Comparison of ENCODE assay signal across 9 cellular contexts in the genomic region with DNA sequence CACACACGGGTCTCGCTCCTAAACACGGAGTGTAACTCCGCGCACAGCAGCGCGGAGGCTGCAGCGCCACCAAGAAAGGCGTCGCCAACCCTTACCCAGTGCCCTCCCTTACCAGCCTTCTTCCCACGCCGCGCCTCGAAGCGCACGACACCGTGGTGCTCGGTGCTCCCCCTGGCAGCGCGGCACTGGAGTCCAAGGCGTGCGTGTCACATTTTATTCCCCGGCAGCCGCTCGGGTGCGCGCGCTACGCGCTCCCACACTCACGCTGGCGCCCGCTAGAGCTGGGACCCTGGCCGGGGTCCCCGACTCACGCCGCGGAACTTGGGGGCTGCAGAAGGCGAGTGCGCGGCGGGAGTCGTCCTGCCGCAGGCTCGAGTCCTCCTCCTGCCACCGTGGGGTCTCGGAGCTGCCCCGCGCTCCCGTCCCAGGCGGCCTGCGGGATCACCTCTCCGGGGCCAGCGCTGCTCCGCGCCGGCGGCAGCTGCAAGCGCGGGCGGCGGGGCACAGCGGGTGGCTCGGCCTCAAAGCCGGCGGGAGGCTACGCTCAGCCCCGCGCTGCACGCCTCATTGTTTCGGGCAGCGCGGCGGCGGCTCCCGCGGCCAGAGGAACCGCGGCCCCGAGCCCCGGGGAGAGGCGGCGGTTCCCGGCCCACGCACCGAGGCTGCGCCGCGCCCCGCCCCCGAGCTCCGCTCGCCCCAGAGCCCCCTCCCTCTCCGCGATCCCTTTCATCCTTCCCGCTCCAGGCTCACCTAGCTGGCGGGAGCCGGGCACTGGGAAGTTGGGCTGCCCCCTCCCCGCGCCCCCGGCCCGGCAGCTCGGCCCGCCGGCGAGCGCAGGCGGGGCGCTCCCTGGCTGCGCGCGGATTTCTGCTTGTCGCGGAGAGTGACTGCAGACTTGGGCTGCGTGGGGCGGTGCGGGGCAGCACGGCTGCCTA. TPM values are rescaled to one million over a fixed set of nuclear protein-coding genes. Genes with fewer than 3 reads are reported as not detected.
DNase-seq lines count a peak whose midpoint lies in the region; ATAC-seq, FAIRE-seq and TF ChIP-seq lines count a peak whose summit lies in the region.
"Had no signal": no experiment of that assay in that cellular context is flagged by ENCODE, and none has a peak within 500 bp of the region (broad histone marks: within the 10 kb centered on the region; RNA-seq: fewer than 3 reads in every experiment).

Gene ST6GAL2, minus strand, starts transcription at position 187 of the 935 bp plus-strand sequence. CDS start 42,190 bp downstream, outside the sequence.

- H3K27me3 Mint-ChIP-seq in MCF 10A (ENCODE audit: insufficient read depth, unreplicated experiment) = peaks cover 27% of the 10 kb centered on the region

- no peak within 1 kb of the TSS for H3K27ac Mint-ChIP-seq in MCF 10A (ENCODE audit: low read depth, unreplicated experiment)
- no peak within 1 kb of the TSS for H3K27ac Mint-ChIP-seq in stimulated activated effector memory CD8-positive, alpha-beta T cell treated with anti-CD3 and anti-CD28 coated beads, Interleukin-12 subunit alpha, Interleukin-12 subunit beta, amount 100 ng/mL, for 72 hours

- no TSS peak for BruUV-seq in MCF 10A (replicated peaks; lab: Mats Ljungman, UMichigan)

- H3K9me3 ChIP-seq in thymus (ENCODE audit: control insufficient read depth) = no peaks in the 10 kb centered on the region

- CTCF ChIA-PET in MCF 10A (lab: Yijun Ruan, JAX) = interaction anchor here (0.6 to 1.1 kb wide), 5 partner anchors 18 to 440 kb away, joined by 3 read pairs; no protein-coding TSS in a partner anchor

- H3K27ac ChIP-seq in layer of hippocampus (ENCODE audit: low read depth, low read length) = peak within 1 kb of the TSS; percentile 30
- no peak within 1 kb of the TSS for H3K27ac ChIP-seq in thymus (ENCODE audit: low read depth)
- H3K27ac ChIP-seq: C4-2B had no signal

- intact Hi-C loops in MCF 10A (cut with micrococcal nuclease) = no loop called here

- TF ChIP-seq CTCF in MCF 10A (IDR thresholded peaks at IDR 0.05; ENCODE audit: unreplicated experiment) = no peak

- no peak for ATAC-seq in stimulated activated effector memory CD8-positive, alpha-beta T cell treated with anti-CD3 and anti-CD28 coated beads, Interleukin-12 subunit alpha, Interleukin-12 subunit beta, amount 100 ng/mL, for 72 hours
- ATAC-seq in GM18907 (IDR thresholded peaks at IDR 0.05; ENCODE audit: unreplicated experiment) = no peak

- peaks cover 4% of the 10 kb centered on the region for H3K4me1 Mint-ChIP-seq in MCF 10A (ENCODE audit: insufficient read depth, unreplicated experiment)
- no peaks in the 10 kb centered on the region for H3K4me1 Mint-ChIP-seq in stimulated activated effector memory CD8-positive, alpha-beta T cell treated with anti-CD3 and anti-CD28 coated beads, Interleukin-12 subunit alpha, Interleukin-12 subunit beta, amount 100 ng/mL, for 72 hours

- no peak for FAIRE-seq in urothelium cell line (lab: Jason Lieb, UNC)

- H3K27me3 ChIP-seq in layer of hippocampus (ENCODE audit: control insufficient read depth, insufficient read depth, low read length) (peaks cover 5% of the 10 kb centered on the region), thymus (ENCODE audit: control insufficient read depth, insufficient read depth) (peaks cover 33% of the 10 kb centered on the region)

- peak within 1 kb of the TSS; percentile 71 for H3K4me3 Mint-ChIP-seq in MCF 10A (ENCODE audit: unreplicated experiment)
- H3K4me3 Mint-ChIP-seq in stimulated activated effector memory CD8-positive, alpha-beta T cell treated with anti-CD3 and anti-CD28 coated beads, Interleukin-12 subunit alpha, Interleukin-12 subunit beta, amount 100 ng/mL, for 72 hours = no peak within 1 kb of the TSS

- no peaks in the 10 kb centered on the region for H3K4me1 ChIP-seq in thymus (ENCODE audit: control insufficient read depth, insufficient read depth, low read length)

- H3K4me3 ChIP-seq in thymus (ENCODE audit: low read length) = peak within 1 kb of the TSS; percentile 9

- H3K36me3 Mint-ChIP-seq in MCF 10A (ENCODE audit: insufficient read depth, unreplicated experiment) = no peaks in the 10 kb centered on the region
- no peaks in the 10 kb centered on the region for H3K36me3 Mint-ChIP-seq in stimulated activated effector memory CD8-positive, alpha-beta T cell treated with anti-CD3 and anti-CD28 coated beads, Interleukin-12 subunit alpha, Interleukin-12 subunit beta, amount 100 ng/mL, for 72 hours

- 2% methylated on average over 118 of the region's 118 CpGs for WGBS in thymus

- no peaks in the 10 kb centered on the region for H3K36me3 ChIP-seq in thymus (ENCODE audit: control insufficient read depth, insufficient read depth)

- H3K9me3 Mint-ChIP-seq in MCF 10A (ENCODE audit: unreplicated experiment) = no peaks in the 10 kb centered on the region
- H3K9me3 Mint-ChIP-seq in stimulated activated effector memory CD8-positive, alpha-beta T cell treated with anti-CD3 and anti-CD28 coated beads, Interleukin-12 subunit alpha, Interleukin-12 subunit beta, amount 100 ng/mL, for 72 hours = no peaks in the 10 kb centered on the region

- DNase-seq in NCI-H2081 (lab: John Stamatoyannopoulos, UW) (peak; percentile 63 to 76), NCI-H2081 treated with DMSO at 0.1 percent for 48 hours (lab: John Stamatoyannopoulos, UW) (no peak), MCF 10A (ENCODE audit: unreplicated experiment) (no peak), urothelium cell line (ENCODE audit: low spot score) (no peak)
- no peak for DNase-seq in stimulated activated effector memory CD8-positive, alpha-beta T cell treated with anti-CD3 and anti-CD28 coated beads, Interleukin-12 subunit alpha, Interleukin-12 subunit beta, amount 100 ng/mL, for 72 hours (ENCODE audit: low spot score in 2 of 2)

- POLR2A ChIA-PET in MCF 10A (lab: Yijun Ruan, JAX) = interaction anchor here (0.5 to 1.0 kb wide), 3 partner anchors 13 to 95 kb away, joined by 3 read pairs; no protein-coding TSS in a partner anchor

RNA-seq across cellular contexts. Expression of gene ST6GAL2, which starts in this region (rescaled TPM):
- total RNA-seq in MCF 10A (2022) = 0.34 and 0.68 TPM in 2 replicates
- 0.57 TPM for polyA plus RNA-seq in thymus

Comparison
In these comparisons a context has a peak if more than half of its experiments do, and no peak if none do; other contexts are left out.
1. DNase-seq: peak in NCI-H2081 (2 of 2); none in NCI-H2081 treated with DMSO at 0.1 percent for 48 hours (single experiment), MCF 10A (single experiment), stimulated activated effector memory CD8-positive, alpha-beta T cell treated with anti-CD3 and anti-CD28 coated beads, Interleukin-12 subunit alpha, Interleukin-12 subunit beta, amount 100 ng/mL, for 72 hours (0 of 2) and urothelium cell line (single experiment).